ENCODE assay signal across 9 cellular contexts in genomic region chr14:62117010-62117717, GRCh38.
A peak's percentile ranks its signal among the peaks of the same experiment; 100 is the strongest.
DNase-seq lines count a peak whose midpoint lies in the region; ATAC-seq, FAIRE-seq and TF ChIP-seq lines count a peak whose summit lies in the region.
"Had no signal": no experiment of that assay in that cellular context is flagged by ENCODE, and none has a peak within 500 bp of the region (broad histone marks: within the 10 kb centered on the region; RNA-seq: fewer than 3 reads in every experiment).

No MANE protein-coding gene starts in this region.

- H2AFZ ChIP-seq in SK-N-SH (ENCODE audit: low read depth), result no peak overlapping the region

- ATAC-seq in GM19468 (IDR thresholded peaks at IDR 0.05; ENCODE audit: extremely low read depth, unreplicated experiment), result peak; percentile 88

- POLR2A ChIA-PET in SK-N-SH (lab: Yijun Ruan, JAX), result no interaction called here

- H3K9me2 ChIP-seq in SK-N-SH, result no peaks in the 10 kb centered on the region

- H3K9me3 ChIP-seq in SK-N-SH, result no peaks in the 10 kb centered on the region

- H3F3A ChIP-seq in SK-N-SH (replicated peaks; ENCODE audit: insufficient read depth), result no peaks in the 10 kb centered on the region

- H3K4me1 ChIP-seq in SK-N-SH (ENCODE audit: control insufficient read depth in 1 of 2, insufficient read depth in 2 of 2, low read depth in 1 of 2, low read length in 1 of 2), result peaks cover 0 to 6% of the 10 kb centered on the region in 2 experiments; a peak in 1 of 4 replicates
- H3K4me1 ChIP-seq in urinary bladder (ENCODE audit: insufficient read depth), result no peaks in the 10 kb centered on the region

- no peaks in the 10 kb centered on the region for H4K20me1 ChIP-seq in SK-N-SH (ENCODE audit: insufficient read depth)

- H3K27me3 ChIP-seq in SK-N-SH (ENCODE audit: insufficient read depth), result peaks cover 33% of the 10 kb centered on the region

- H3K9ac ChIP-seq in SK-N-SH, result no peak overlapping the region

- H3K79me2 ChIP-seq in SK-N-SH (ENCODE audit: insufficient read depth), result no peaks in the 10 kb centered on the region

- H3K36me3 ChIP-seq in SK-N-SH (replicated peaks in 1 of 2; ENCODE audit: control insufficient read depth in 1 of 2, insufficient read depth in 2 of 2, low read length in 1 of 2) (no peaks in the 10 kb centered on the region), urinary bladder (ENCODE audit: insufficient read depth) (no peaks in the 10 kb centered on the region)

- H3K27ac ChIP-seq in SK-N-SH (ENCODE audit: low read depth in 2 of 2, low read length in 1 of 2) (no peak overlapping the region), urinary bladder (ENCODE audit: low read depth) (no peak overlapping the region)
- H3K27ac ChIP-seq: HL-60 had no signal

- peak in 12 of 14 donors; percentile 1 to 66 (median 29) for DNase-seq in C1 segment of cervical spinal cord (lab: John Stamatoyannopoulos, UW)
- peak; percentile 96 for DNase-seq in HTR-8/SVneo (ENCODE audit: insufficient read length, low spot score)
- peak; percentile 91 for DNase-seq in SK-N-SH
- peak; percentile 47 for DNase-seq in amniotic epithelial cell (ENCODE audit: low read depth)
- peak; percentile 31 for DNase-seq in hepatic stellate cell (ENCODE audit: low spot score)
- DNase-seq in pulmonary artery endothelial cell (ENCODE audit: low read depth, low spot score), result peak; percentile 5

- no peak for TF ChIP-seq EP300 in SK-N-SH (IDR thresholded peaks at IDR 0.05; ENCODE audit: borderline replicate concordance in 1 of 2, low read depth in 1 of 2, low read length in 1 of 2)

- TF ChIP-seq CTCF in SK-N-SH (IDR thresholded peaks at IDR 0.05), result peak; percentile 30

- 4% methylated on average over 16 of the region's 55 CpGs for WGBS in SK-N-SH (ENCODE audit: low lambda C conversion rate)
- WGBS in urinary bladder, result 2% methylated on average over 55 of the region's 55 CpGs

- peak; percentile 100 for FAIRE-seq in HTR-8/SVneo (lab: Jason Lieb, UNC)

- CTCF ChIA-PET in SK-N-SH (lab: Yijun Ruan, JAX), result interaction anchor here (0.6 to 6.8 kb wide), 21 partner anchors 10 to 1065 kb away, joined by 3 to 59 read pairs (median 4); no protein-coding TSS in a partner anchor

- TF ChIP-seq RAD21 in SK-N-SH (IDR thresholded peaks at IDR 0.05; ENCODE audit: low read length), result no peak; the same call in 1 of the 2 replicates

- H3K4me3 ChIP-seq in SK-N-SH (ENCODE audit: low read depth in 2 of 2, low read length in 1 of 2), result peak overlapping the region; percentile 37 to 57
- H3K4me3 ChIP-seq in urinary bladder (ENCODE audit: low read depth, low read length), result peak overlapping the region; percentile 12

- peak overlapping the region; percentile 76 for H3K4me2 ChIP-seq in SK-N-SH

TF ChIP-seq in SK-N-SH, 30 proteins besides CTCF, POLR2A, EP300 and RAD21:
- TF ChIP-seq MXI1 (IDR thresholded peaks at IDR 0.05; ENCODE audit: low read depth, low read length) (peak; percentile 93), SMC3 (IDR thresholded peaks at IDR 0.05; ENCODE audit: low read depth, low read length) (no peak), GABPA (IDR thresholded peaks at IDR 0.05; ENCODE audit: low read depth) (no peak), REST (IDR thresholded peaks at IDR 0.05; ENCODE audit: low read depth, low read length) (no peak), TCF12 (IDR thresholded peaks at IDR 0.05) (no peak), USF2 (IDR thresholded peaks at IDR 0.05; ENCODE audit: borderline replicate concordance, low read depth, low read length) (no peak), RFX5 (IDR thresholded peaks at IDR 0.05; ENCODE audit: low read length) (peak; percentile 57; the same call in 1 of the 2 replicates), JUND (IDR thresholded peaks at IDR 0.05) (no peak), NFIC (IDR thresholded peaks at IDR 0.05; ENCODE audit: borderline replicate concordance) (no peak), POLR2AphosphoS5 (IDR thresholded peaks at IDR 0.05; ENCODE audit: low read depth, low read length) (no peak), FOXJ3 (CRISPR knock-in tag; IDR thresholded peaks at IDR 0.05) (no peak)

Comparison
In these comparisons a context has a peak if more than half of its experiments do, and no peak if none do; other contexts are left out.
1. DNase-seq: peak in every context shown above with its lines; median percentile 96 in HTR-8/SVneo; 91 in SK-N-SH; 47 in amniotic epithelial cell; 31 in hepatic stellate cell; 29 in C1 segment of cervical spinal cord; 5 in pulmonary artery endothelial cell.